ENCODE assay signal across 23 cellular contexts in the genomic region with DNA sequence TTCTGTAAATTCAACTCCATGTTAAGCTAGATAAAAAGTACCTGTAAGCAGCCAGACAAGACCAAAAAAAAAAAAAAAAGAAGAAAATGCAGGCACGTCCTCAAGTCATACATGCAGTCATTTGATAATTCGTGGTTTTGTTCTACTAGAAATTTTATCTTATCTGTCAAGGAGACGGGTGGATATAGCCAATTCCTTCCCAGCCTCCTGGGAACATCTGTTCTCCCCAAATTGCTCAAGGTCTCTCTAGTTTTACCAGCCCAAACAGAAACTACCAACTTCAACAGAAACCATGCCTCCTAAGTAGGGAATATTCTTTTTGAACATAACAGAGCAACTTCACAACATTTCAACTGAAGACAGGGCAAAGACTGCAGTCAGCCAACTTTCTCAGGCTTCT. TPM values are rescaled to one million over a fixed set of nuclear protein-coding genes. Genes with fewer than 3 reads are reported as not detected.
DNase-seq lines count a peak whose midpoint lies in the region; FAIRE-seq and TF ChIP-seq lines count a peak whose summit lies in the region.
"Had no signal": no experiment of that assay in that cellular context is flagged by ENCODE, and none has a peak within 500 bp of the region (broad histone marks: within the 10 kb centered on the region; RNA-seq: fewer than 3 reads in every experiment).

No MANE protein-coding gene starts in this region.

- DNase-seq in cardiac muscle cell (ENCODE audit: low read depth in 1 of 2, low spot score in 1 of 2) (peak in 1 of 2 donors; percentile 77), right atrium auricular region (ENCODE audit: low spot score) (no peak), adipocyte (ENCODE audit: low read depth) (no peak), fibroblast of villous mesenchyme (ENCODE audit: low read depth) (peak; percentile 78), hippocampal formation (lab: John Stamatoyannopoulos, UW) (no peak), kidney (no peak), ACHN (no peak)
- DNase-seq: activated CD4-positive, alpha-beta T cell treated with anti-CD3 and anti-CD28 coated beads for 4 hours; activated naive CD4-positive, alpha-beta T cell treated with Interleukin-2 at 50 U/mL for 16 hours; activated T-cell treated with anti-CD3 and anti-CD28 coated beads, Interleukin-2, amount 50 U/mL, for 48 hours; C1 segment of cervical spinal cord; effector memory CD4-positive, alpha-beta T cell; NCI-H146; NCI-H524; NK-92 treated with Interleukin-12 subunit alpha and Interleukin-12 subunit beta, amount 100 ng/mL, for 24 hours; psoas muscle; stimulated activated CD4-positive, alpha-beta T cell treated with anti-CD3 and anti-CD28 coated beads, Interleukin-2, amount 100 ng/mL, for 24 hours had no signal

- H3K9ac ChIP-seq in adipocyte (ENCODE audit: low read length) (no peak overlapping the region), kidney (ENCODE audit: low read length in 2 of 2) (no peak overlapping the region)

- H3K4me3 ChIP-seq in cardiac muscle cell, result no peak overlapping the region
- no peak overlapping the region for H3K4me3 ChIP-seq in right atrium auricular region
- H3K4me3 ChIP-seq in adipocyte (ENCODE audit: low read length), result peak overlapping the region; percentile 27
- no peak overlapping the region for H3K4me3 ChIP-seq in fibroblast of villous mesenchyme (ENCODE audit: low read depth, low read length)
- no peak overlapping the region for H3K4me3 ChIP-seq in kidney (ENCODE audit: low read length in 2 of 2)
- H3K4me3 ChIP-seq: gastroesophageal sphincter, lung, psoas muscle had no signal

- TF ChIP-seq CTCF in cardiac muscle cell (IDR thresholded peaks at IDR 0.05; ENCODE audit: low read depth, low read length), result no peak
- TF ChIP-seq CTCF in right atrium auricular region (IDR thresholded peaks at IDR 0.05), result no peak
- TF ChIP-seq CTCF in fibroblast of villous mesenchyme (IDR thresholded peaks at IDR 0.05; ENCODE audit: insufficient read depth, low read depth, low read length), result no peak
- no peak for TF ChIP-seq CTCF in kidney (IDR thresholded peaks at IDR 0.05; ENCODE audit: borderline replicate concordance, extremely low read depth, insufficient read depth)

- in situ Hi-C loops in ACHN (cut with HindIII; ENCODE audit: low pct_ligation_motif_present, low pct_unique_long_range_greater_than_20kb, low sequenced_read_pairs), result no loop called here

- H3K36me3 ChIP-seq in cardiac muscle cell, result no peaks in the 10 kb centered on the region
- H3K36me3 ChIP-seq in right atrium auricular region, result no peaks in the 10 kb centered on the region
- H3K36me3 ChIP-seq in adipocyte (ENCODE audit: control insufficient read depth, insufficient read depth, low read length, severe bottlenecking), result no peaks in the 10 kb centered on the region
- no peaks in the 10 kb centered on the region for H3K36me3 ChIP-seq in kidney (ENCODE audit: control insufficient read depth in 1 of 2, insufficient read depth in 2 of 2, low read length in 2 of 2)
- H3K36me3 ChIP-seq: gastroesophageal sphincter, neutrophil had no signal

- intact Hi-C loops in kidney (cut with DNase I), result no loop called here

- peaks cover 17% of the 10 kb centered on the region for H3K4me1 ChIP-seq in cardiac muscle cell (ENCODE audit: low read depth)
- H3K4me1 ChIP-seq in right atrium auricular region, result peaks cover 0 to 48% of the 10 kb centered on the region in 2 donors
- H3K4me1 ChIP-seq in adipocyte (ENCODE audit: control insufficient read depth, insufficient read depth, low read length), result peaks cover 40% of the 10 kb centered on the region
- peaks cover 3 to 4% of the 10 kb centered on the region in 2 donors for H3K4me1 ChIP-seq in kidney (ENCODE audit: control insufficient read depth in 1 of 2, insufficient read depth in 1 of 2, low read depth in 1 of 2, low read length in 2 of 2)

- H3K27ac ChIP-seq in cardiac muscle cell, result peak overlapping the region; percentile 23
- no peak overlapping the region for H3K27ac ChIP-seq in right atrium auricular region
- no peak overlapping the region for H3K27ac ChIP-seq in kidney (ENCODE audit: low read depth in 2 of 2, low read length in 2 of 2)
- H3K27ac ChIP-seq: neutrophil had no signal

- FAIRE-seq in kidney (lab: Jason Lieb, UNC), result no peak
- FAIRE-seq: colon, GM12891, H1 had no signal

- H3K9me3 ChIP-seq in cardiac muscle cell (ENCODE audit: low read depth), result no peaks in the 10 kb centered on the region
- H3K9me3 ChIP-seq in right atrium auricular region, result no peaks in the 10 kb centered on the region
- no peaks in the 10 kb centered on the region for H3K9me3 ChIP-seq in adipocyte (ENCODE audit: control insufficient read depth, low read length)
- H3K9me3 ChIP-seq in kidney (ENCODE audit: control insufficient read depth in 1 of 2, low read length in 2 of 2), result no peaks in the 10 kb centered on the region
- H3K9me3 ChIP-seq: gastroesophageal sphincter, neutrophil, psoas muscle had no signal

- H3K27me3 ChIP-seq in cardiac muscle cell (no peaks in the 10 kb centered on the region), right atrium auricular region (no peaks in the 10 kb centered on the region), adipocyte (replicated peaks; ENCODE audit: control insufficient read depth, insufficient read depth, low read length) (no peaks in the 10 kb centered on the region)
- H3K27me3 ChIP-seq: gastroesophageal sphincter, neutrophil had no signal

RNA-seq across cellular contexts. Expression of a gene that starts 19.5 kb away (rescaled TPM):
- 65.9 and 73.3 TPM in 2 replicates for total RNA-seq in cardiac muscle cell
- polyA plus RNA-seq in cardiac muscle cell, result 61.8 and 75.5 TPM in 2 replicates
- total RNA-seq in right atrium auricular region, result 10 to 100 TPM; 46.2 to 61.0 TPM
- 103 and 161 TPM in 2 replicates for total RNA-seq in fibroblast of villous mesenchyme
- total RNA-seq in kidney, result 50.9 TPM
- polyA plus RNA-seq in kidney (ENCODE audit: insufficient read depth, low read depth, low replicate concordance), result 32.2 TPM
